Comparison of ENCODE assay signal across 8 cellular contexts in genomic region chr3:136195258-136196063, GRCh38. TPM values are rescaled to one million over a fixed set of nuclear protein-coding genes. Genes with fewer than 3 reads are reported as not detected.
A peak's percentile ranks its signal among the peaks of the same experiment; 100 is the strongest.
DNase-seq lines count a peak whose midpoint lies in the region; ATAC-seq and TF ChIP-seq lines count a peak whose summit lies in the region.

No MANE protein-coding gene starts in this region.

- H3K27ac ChIP-seq in thoracic aorta, result peak overlapping the region; percentile 98 to 99

- CTCF ChIA-PET in Calu3 (lab: Charles Lee), result interaction anchor here (0.7 to 1.7 kb wide), 7 partner anchors 8 to 557 kb away, joined by 3 to 18 read pairs (median 4); partner anchors contain the start of gene STAG1
- CTCF ChIA-PET in activated naive CD4-positive, alpha-beta T cell treated with anti-CD3 and anti-CD28 coated beads, Interleukin-2, amount 10 ng/mL, durations not matched to agents 7 days and 5 days (lab: Charles Lee), result interaction anchor here (1.9 to 2.1 kb wide), 2 partner anchors 557 kb away, joined by 8 to 12 read pairs; partner anchors contain the start of gene STAG1

- no peaks in the 10 kb centered on the region for H3K36me3 ChIP-seq in thoracic aorta

- DNase-seq in Calu3 (peak; percentile 72), OCI-M1 (lab: John Stamatoyannopoulos, UW) (peak; percentile 91), globus pallidus (ENCODE audit: low spot score) (peak; percentile 81), occipital lobe (lab: John Stamatoyannopoulos, UW) (peak; percentile 81), thoracic aorta (ENCODE audit: low spot score) (peak; percentile 45)
- peak; percentile 83 for DNase-seq in activated naive CD4-positive, alpha-beta T cell treated with anti-CD3 and anti-CD28 coated beads, Interleukin-2, amount 10 ng/mL, durations not matched to agents 7 days and 5 days

- TF ChIP-seq CTCF in Calu3 (IDR thresholded peaks at IDR 0.05; ENCODE audit: unreplicated experiment) (no peak), thoracic aorta (IDR thresholded peaks at IDR 0.05) (no peak)

- H3K27ac Mint-ChIP-seq in Calu3 (ENCODE audit: unreplicated experiment), result peak overlapping the region; percentile 91
- peak overlapping the region; percentile 96 for H3K27ac Mint-ChIP-seq in activated naive CD4-positive, alpha-beta T cell treated with anti-CD3 and anti-CD28 coated beads, Interleukin-2, amount 10 ng/mL, durations not matched to agents 7 days and 5 days

- BruUV-seq in Calu3 (replicated peaks; lab: Mats Ljungman, UMichigan), result no TSS peak

- peaks cover 27 to 34% of the 10 kb centered on the region in 2 donors for H3K4me1 ChIP-seq in thoracic aorta (ENCODE audit: control insufficient read depth in 1 of 2, low read depth in 2 of 2)

- H3K36me3 Mint-ChIP-seq in Calu3 (ENCODE audit: insufficient read depth, unreplicated experiment), result peaks cover 71% of the 10 kb centered on the region
- H3K36me3 Mint-ChIP-seq in activated naive CD4-positive, alpha-beta T cell treated with anti-CD3 and anti-CD28 coated beads, Interleukin-2, amount 10 ng/mL, durations not matched to agents 7 days and 5 days, result peaks cover 41% of the 10 kb centered on the region

- no peaks in the 10 kb centered on the region for H3K9me3 ChIP-seq in thoracic aorta

- peaks cover 26% of the 10 kb centered on the region for H3K4me1 Mint-ChIP-seq in Calu3 (ENCODE audit: low read depth, unreplicated experiment)
- H3K4me1 Mint-ChIP-seq in activated naive CD4-positive, alpha-beta T cell treated with anti-CD3 and anti-CD28 coated beads, Interleukin-2, amount 10 ng/mL, durations not matched to agents 7 days and 5 days, result peaks cover 37% of the 10 kb centered on the region

- H3K27me3 Mint-ChIP-seq in Calu3 (ENCODE audit: unreplicated experiment), result no peaks in the 10 kb centered on the region
- peaks cover 9% of the 10 kb centered on the region for H3K27me3 Mint-ChIP-seq in activated naive CD4-positive, alpha-beta T cell treated with anti-CD3 and anti-CD28 coated beads, Interleukin-2, amount 10 ng/mL, durations not matched to agents 7 days and 5 days

- no peaks in the 10 kb centered on the region for H3K9me3 Mint-ChIP-seq in Calu3 (ENCODE audit: low read depth, unreplicated experiment)
- peaks cover 5% of the 10 kb centered on the region for H3K9me3 Mint-ChIP-seq in activated naive CD4-positive, alpha-beta T cell treated with anti-CD3 and anti-CD28 coated beads, Interleukin-2, amount 10 ng/mL, durations not matched to agents 7 days and 5 days

- H3K27me3 ChIP-seq in thoracic aorta (replicated peaks; ENCODE audit: insufficient read depth), result no peaks in the 10 kb centered on the region

- intact Hi-C loops in Calu3 (cut with micrococcal nuclease; ENCODE audit: unreplicated experiment), result loop anchor here (1.0 to 10.0 kb wide), 4 partner anchors 49 to 557 kb away; partner anchors contain the start of genes PCCB and STAG1

- H3K4me3 Mint-ChIP-seq in Calu3 (ENCODE audit: low read depth, unreplicated experiment), result peak overlapping the region; percentile 78
- H3K4me3 Mint-ChIP-seq in activated naive CD4-positive, alpha-beta T cell treated with anti-CD3 and anti-CD28 coated beads, Interleukin-2, amount 10 ng/mL, durations not matched to agents 7 days and 5 days, result peak overlapping the region; percentile 99

- H3K4me3 ChIP-seq in thoracic aorta, result peak overlapping the region; percentile 86

- ATAC-seq in GM19395 (IDR thresholded peaks at IDR 0.05; ENCODE audit: unreplicated experiment) (peak; percentile 36), HG03521 (IDR thresholded peaks at IDR 0.05; ENCODE audit: unreplicated experiment) (peak; percentile 34), thoracic aorta (ENCODE audit: insufficient number of reproducible peaks, low FRiP score, low read depth) (peak; percentile 30)

RNA-seq across cellular contexts. Expression of gene MSL2, which starts 0.7 kb away (rescaled TPM):
- total RNA-seq in Calu3 (2022) (59.4 and 63.9 TPM in 2 replicates), occipital lobe (31.5 TPM), thoracic aorta (10 to 100 TPM; 24.0 to 31.4 TPM)

RNA-seq across cellular contexts. Expression of gene PCCB, which starts 54.7 kb away (rescaled TPM):
- 52.3 and 63.5 TPM in 2 replicates for total RNA-seq in Calu3 (2022)
- total RNA-seq in occipital lobe, result 39.5 TPM
- total RNA-seq in thoracic aorta, result 10 to 100 TPM; 19.3 to 22.6 TPM

Comparison
In these comparisons a context has a peak if more than half of its experiments do, and no peak if none do; other contexts are left out.
1. Peak in every context shown above with its lines: DNase-seq, ATAC-seq, H3K4me3 ChIP-seq and H3K27ac ChIP-seq.